In the genomic region with DNA sequence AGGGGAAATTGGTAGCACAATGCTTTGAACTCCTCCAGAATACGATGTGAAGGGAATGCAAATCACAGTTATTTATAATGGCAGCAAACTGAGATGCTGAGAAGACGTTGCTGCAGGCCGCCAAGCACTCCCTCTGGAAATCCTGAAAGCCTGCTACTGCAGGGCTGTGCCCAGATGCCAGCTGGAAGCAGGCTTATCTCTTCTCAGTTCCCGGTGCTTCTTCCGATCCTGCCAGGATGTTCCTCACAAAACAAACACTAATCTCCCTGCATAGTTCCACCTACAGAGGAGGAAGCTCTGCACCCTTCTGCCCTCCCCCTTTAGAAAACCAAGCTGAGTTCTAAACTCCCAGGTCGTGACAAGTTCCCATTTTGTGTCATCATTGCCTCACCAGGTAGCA, we compare ENCODE assay signal across 24 cellular contexts.
DNase-seq lines count a peak whose midpoint lies in the region; ATAC-seq lines count a peak whose summit lies in the region.
"Had no signal": no experiment of that assay in that cellular context is flagged by ENCODE, and none has a peak within 500 bp of the region (broad histone marks: within the 10 kb centered on the region; RNA-seq: fewer than 3 reads in every experiment).

No MANE protein-coding gene starts in this region.

- H3K27ac Mint-ChIP-seq in stimulated activated memory B cell treated with anti-CD40 and anti-IgM and Interleukin-4, amounts not matched to agents 10 μg/mL and 1 μg/mL and 100 μg/mL, for 72 hours = no peak overlapping the region
- no peak overlapping the region for H3K27ac Mint-ChIP-seq in activated CD4-positive, alpha-beta memory T cell treated with anti-CD3 and anti-CD28 coated beads for 36 hours
- H3K27ac Mint-ChIP-seq: activated CD4-positive, alpha-beta T cell treated with anti-CD3 and anti-CD28 coated beads, Interleukin-2, amount 10 ng/mL, durations not matched to agents 24 days and 14 days; activated CD8-positive, alpha-beta memory T cell treated with anti-CD3 and anti-CD28 coated beads, Interleukin-2, amount 10 ng/mL, durations not matched to agents 7 days and 5 days had no signal

- H3K4me2 ChIP-seq in BLaER1 treated with 17β-estradiol and CSF1 and Interleukin-3, amounts not matched to agents 10 nM and 100 nM = peak overlapping the region in 9 of 11 experiments; percentile 3 to 84 (median 75); a peak in 17 of 22 replicates
- peak overlapping the region; percentile 77 for H3K4me2 ChIP-seq in Karpas-422 (ENCODE audit: low read depth, low read length, poor library complexity, severe bottlenecking)

- no peak overlapping the region for H3K27ac ChIP-seq in BLaER1 treated with 17β-estradiol and CSF1 and Interleukin-3, amounts not matched to agents 10 nM and 100 nM
- H3K27ac ChIP-seq in Karpas-422 (ENCODE audit: low read length) = peak overlapping the region; percentile 97
- H3K27ac ChIP-seq: epithelial cell of prostate had no signal

- H3K9me2 ChIP-seq in Karpas-422 (replicated peaks; ENCODE audit: insufficient read depth, low read length) = no peaks in the 10 kb centered on the region

- H3K4me3 ChIP-seq in BLaER1 treated with 17β-estradiol and CSF1 and Interleukin-3, amounts not matched to agents 10 nM and 100 nM = no peak overlapping the region
- H3K4me3 ChIP-seq in Karpas-422 (ENCODE audit: low read length) (peak overlapping the region; percentile 62), H7 (ENCODE audit: insufficient read depth, low read depth, low read length) (no peak overlapping the region)
- H3K4me3 ChIP-seq: mucosa of descending colon had no signal

- peaks cover 24% of the 10 kb centered on the region for H3K4me1 Mint-ChIP-seq in stimulated activated memory B cell treated with anti-CD40 and anti-IgM and Interleukin-4, amounts not matched to agents 10 μg/mL and 1 μg/mL and 100 μg/mL, for 72 hours
- H3K4me1 Mint-ChIP-seq in activated CD4-positive, alpha-beta memory T cell treated with anti-CD3 and anti-CD28 coated beads for 36 hours (ENCODE audit: low read depth) = peaks cover 6% of the 10 kb centered on the region

- H3K9me3 Mint-ChIP-seq in stimulated activated memory B cell treated with anti-CD40 and anti-IgM and Interleukin-4, amounts not matched to agents 10 μg/mL and 1 μg/mL and 100 μg/mL, for 72 hours = no peaks in the 10 kb centered on the region
- no peaks in the 10 kb centered on the region for H3K9me3 Mint-ChIP-seq in activated CD4-positive, alpha-beta memory T cell treated with anti-CD3 and anti-CD28 coated beads for 36 hours
- H3K9me3 Mint-ChIP-seq: activated CD4-positive, alpha-beta T cell treated with anti-CD3 and anti-CD28 coated beads, Interleukin-2, amount 10 ng/mL, durations not matched to agents 24 days and 14 days; natural killer cell treated with Interleukin-12 subunit alpha and Interleukin-12 subunit beta and Interleukin-15 and Interleukin-18, amount 100 ng/mL, for 72 hours had no signal

- CTCF ChIA-PET in activated CD4-positive, alpha-beta memory T cell treated with anti-CD3 and anti-CD28 coated beads for 36 hours (lab: Charles Lee) = interaction anchor here (1.1 to 1.2 kb wide), 2 partner anchors 9 to 207 kb away, joined by 3 to 5 read pairs; no protein-coding TSS in a partner anchor

- no peak overlapping the region for H3K9ac ChIP-seq in BLaER1 treated with 17β-estradiol and CSF1 and Interleukin-3, amounts not matched to agents 10 nM and 100 nM
- peak overlapping the region; percentile 84 for H3K9ac ChIP-seq in Karpas-422 (ENCODE audit: low read length)

- no peak overlapping the region for H3K4me3 Mint-ChIP-seq in stimulated activated memory B cell treated with anti-CD40 and anti-IgM and Interleukin-4, amounts not matched to agents 10 μg/mL and 1 μg/mL and 100 μg/mL, for 72 hours
- H3K4me3 Mint-ChIP-seq in activated CD4-positive, alpha-beta memory T cell treated with anti-CD3 and anti-CD28 coated beads for 36 hours = no peak overlapping the region
- H3K4me3 Mint-ChIP-seq: activated CD4-positive, alpha-beta T cell treated with anti-CD3 and anti-CD28 coated beads, Interleukin-2, amount 10 ng/mL, durations not matched to agents 24 days and 14 days; activated CD8-positive, alpha-beta memory T cell treated with anti-CD3 and anti-CD28 coated beads, Interleukin-2, amount 10 ng/mL, durations not matched to agents 7 days and 5 days; natural killer cell treated with Interleukin-12 subunit alpha and Interleukin-12 subunit beta and Interleukin-15 and Interleukin-18, amount 100 ng/mL, for 72 hours had no signal

- no peaks in the 10 kb centered on the region; a peak in 2 of 22 replicates for H3K9me3 ChIP-seq in BLaER1 treated with 17β-estradiol and CSF1 and Interleukin-3, amounts not matched to agents 10 nM and 100 nM (replicated peaks in 1 of 11)
- no peaks in the 10 kb centered on the region for H3K9me3 ChIP-seq in Karpas-422 (ENCODE audit: low read length)
- H3K9me3 ChIP-seq: Caco-2, mucosa of descending colon had no signal

- H3K79me2 ChIP-seq in Karpas-422 (ENCODE audit: low read length) = no peaks in the 10 kb centered on the region

- ATAC-seq in left lobe of liver = peak; percentile 84
- no peak for ATAC-seq in GM21447 (IDR thresholded peaks at IDR 0.05; ENCODE audit: unreplicated experiment)
- no peak for ATAC-seq in stimulated activated memory B cell treated with anti-CD40 and anti-IgM and Interleukin-4, amounts not matched to agents 10 μg/mL and 1 μg/mL and 100 μg/mL, for 72 hours
- ATAC-seq: activated CD8-positive, alpha-beta memory T cell treated with anti-CD3 and anti-CD28 coated beads, Interleukin-2, amount 10 ng/mL, durations not matched to agents 7 days and 5 days; mucosa of descending colon; natural killer cell treated with Interleukin-12 subunit alpha and Interleukin-12 subunit beta and Interleukin-15 and Interleukin-18, amount 100 ng/mL, for 72 hours had no signal

- peaks cover 38 to 85% (median 79%) of the 10 kb centered on the region in 10 experiments for H3K4me1 ChIP-seq in BLaER1 treated with 17β-estradiol and CSF1 and Interleukin-3, amounts not matched to agents 10 nM and 100 nM
- peaks cover 100% of the 10 kb centered on the region for H3K4me1 ChIP-seq in Karpas-422 (ENCODE audit: low read length)

- no peaks in the 10 kb centered on the region for H3K36me3 ChIP-seq in BLaER1 treated with 17β-estradiol and CSF1 and Interleukin-3, amounts not matched to agents 10 nM and 100 nM
- H3K36me3 ChIP-seq in Karpas-422 (ENCODE audit: insufficient read depth, low read length) = no peaks in the 10 kb centered on the region
- H3K36me3 ChIP-seq in H7 (replicated peaks; ENCODE audit: control insufficient read depth, insufficient read depth, low read length) = no peaks in the 10 kb centered on the region

- no peaks in the 10 kb centered on the region for H4K20me1 ChIP-seq in BLaER1 treated with 17β-estradiol and CSF1 and Interleukin-3, amounts not matched to agents 10 nM and 100 nM
- no peaks in the 10 kb centered on the region for H4K20me1 ChIP-seq in Karpas-422 (ENCODE audit: insufficient read depth, low read depth, low read length)

- peaks cover 11% of the 10 kb centered on the region for H3K27me3 Mint-ChIP-seq in stimulated activated memory B cell treated with anti-CD40 and anti-IgM and Interleukin-4, amounts not matched to agents 10 μg/mL and 1 μg/mL and 100 μg/mL, for 72 hours
- H3K27me3 Mint-ChIP-seq in activated CD4-positive, alpha-beta memory T cell treated with anti-CD3 and anti-CD28 coated beads for 36 hours = no peaks in the 10 kb centered on the region
- H3K27me3 Mint-ChIP-seq: natural killer cell treated with Interleukin-12 subunit alpha and Interleukin-12 subunit beta and Interleukin-15 and Interleukin-18, amount 100 ng/mL, for 72 hours had no signal

- intact Hi-C loops in activated CD4-positive, alpha-beta memory T cell treated with anti-CD3 and anti-CD28 coated beads for 36 hours (cut with micrococcal nuclease) = no loop called here

- H2AFZ ChIP-seq in Karpas-422 (ENCODE audit: low read length) = no peak overlapping the region

- no peaks in the 10 kb centered on the region for H3K27me3 ChIP-seq in BLaER1 treated with 17β-estradiol and CSF1 and Interleukin-3, amounts not matched to agents 10 nM and 100 nM
- H3K27me3 ChIP-seq in Karpas-422 (ENCODE audit: low read length) = no peaks in the 10 kb centered on the region
- H3K27me3 ChIP-seq in H7 (ENCODE audit: control insufficient read depth, insufficient read depth, low read length) = no peaks in the 10 kb centered on the region

- DNase-seq in Karpas-422 = peak; percentile 94
- peak; percentile 55 for DNase-seq in cerebellum (ENCODE audit: low spot score)
- DNase-seq in left lobe of liver (ENCODE audit: low spot score) = peak; percentile 70
- DNase-seq in H7 = no peak
- no peak for DNase-seq in activated CD4-positive, alpha-beta memory T cell treated with anti-CD3 and anti-CD28 coated beads for 36 hours
- DNase-seq: activated CD4-positive, alpha-beta T cell treated with anti-CD3 and anti-CD28 coated beads, Interleukin-2, amount 10 ng/mL, durations not matched to agents 24 days and 14 days; activated CD8-positive, alpha-beta memory T cell treated with anti-CD3 and anti-CD28 coated beads, Interleukin-2, amount 10 ng/mL, durations not matched to agents 7 days and 5 days; activated naive CD4-positive, alpha-beta T cell treated with Interleukin-2 at 50 U/mL for 16 hours; Caco-2; DMS79; HCEC 1CT; KG1; kidney; mucosa of descending colon; NCI-H1436 treated with DMSO at 0.1 percent for 48 hours; NCI-H2107; NCI-H510A treated with DMSO at 0.1 percent for 48 hours; retina; stimulated activated CD4-positive, alpha-beta T cell treated with anti-CD3 and anti-CD28 coated beads, Interleukin-2, amount 100 ng/mL, for 48 hours had no signal

- POLR2A ChIA-PET in activated CD4-positive, alpha-beta memory T cell treated with anti-CD3 and anti-CD28 coated beads for 36 hours (lab: Charles Lee) = no interaction called here

- H3K36me3 Mint-ChIP-seq in stimulated activated memory B cell treated with anti-CD40 and anti-IgM and Interleukin-4, amounts not matched to agents 10 μg/mL and 1 μg/mL and 100 μg/mL, for 72 hours = no peaks in the 10 kb centered on the region
- H3K36me3 Mint-ChIP-seq in activated CD4-positive, alpha-beta memory T cell treated with anti-CD3 and anti-CD28 coated beads for 36 hours = no peaks in the 10 kb centered on the region
- H3K36me3 Mint-ChIP-seq: activated CD8-positive, alpha-beta memory T cell treated with anti-CD3 and anti-CD28 coated beads, Interleukin-2, amount 10 ng/mL, durations not matched to agents 7 days and 5 days; natural killer cell treated with Interleukin-12 subunit alpha and Interleukin-12 subunit beta and Interleukin-15 and Interleukin-18, amount 100 ng/mL, for 72 hours had no signal

Comparison
In these comparisons a context has a peak if more than half of its experiments do, and no peak if none do; other contexts are left out.
1. DNase-seq: peak in Karpas-422 (single experiment), cerebellum (single experiment) and left lobe of liver (single experiment); none in H7 (single experiment) and activated CD4-positive, alpha-beta memory T cell treated with anti-CD3 and anti-CD28 coated beads for 36 hours (single experiment).